ENCODE assay signal across 24 cellular contexts in genomic region chr7:38199154-38199553, GRCh38.
"Had no signal": no experiment of that assay in that cellular context is flagged by ENCODE, and none has a peak within 500 bp of the region (broad histone marks: within the 10 kb centered on the region; RNA-seq: fewer than 3 reads in every experiment).

No MANE protein-coding gene starts in this region.

- FAIRE-seq: urothelium cell line had no signal

- H3K4me3 ChIP-seq: heart left ventricle, left lung, lower lobe of right lung, right lobe of liver, skin epidermis, thoracic aorta had no signal

- H3K27me3 ChIP-seq: heart left ventricle, left lung, right lobe of liver had no signal

- H3K27ac ChIP-seq: heart left ventricle, left lung, lower lobe of right lung, right lobe of liver, thoracic aorta had no signal

- ATAC-seq: activated CD8-positive, alpha-beta T cell treated with anti-CD3 and anti-CD28 coated beads for 36 hours; activated naive CD8-positive, alpha-beta T cell treated with anti-CD3 and anti-CD28 coated beads, Interleukin-2, amount 50 U/mL, for 24 hours; activated T-cell treated with anti-CD3 and anti-CD28 coated beads, Interleukin-2, amount 50 U/mL, for 4 hours; activated T-helper 17 cell treated with anti-CD3 and anti-CD28 coated beads, Interleukin-2, amount 50 U/mL, for 72 hours; esophagus mucosa; heart left ventricle; natural killer cell treated with Interleukin-12 subunit alpha and Interleukin-12 subunit beta and Interleukin-15 and Interleukin-18, amount 100 ng/mL, for 72 hours; right lobe of liver had no signal

- DNase-seq: activated B cell treated with CpG ODN at 0.5 μM for 24 hours; activated CD4-positive, alpha-beta T cell treated with anti-CD3 and anti-CD28 coated beads, Interleukin-2, amount 50 U/mL, for 1 hour; activated CD8-positive, alpha-beta T cell treated with anti-CD3 and anti-CD28 coated beads for 36 hours; activated gamma-delta T cell treated with Interleukin-2 at 50 U/mL for 16 hours; activated naive CD8-positive, alpha-beta T cell treated with anti-CD3 and anti-CD28 coated beads, Interleukin-2, amount 50 U/mL, for 24 hours; activated T-cell treated with anti-CD3 and anti-CD28 coated beads, Interleukin-2, amount 50 U/mL, for 4 hours; anterior cingulate cortex; foreskin fibroblast; heart left ventricle; kidney glomerular epithelial cell; left lung; lower lobe of right lung; mesendoderm; right lobe of liver; stimulated activated CD4-positive, alpha-beta T cell treated with anti-CD3 and anti-CD28 coated beads, Interleukin-12 subunit alpha, Interleukin-12 subunit beta, amount 100 ng/mL, for 4 hours; stimulated activated CD4-positive, alpha-beta T cell treated with anti-CD3 and anti-CD28 coated beads, Interleukin-4, amount 100 ng/mL, for 1 hour; T-helper 1 cell; trophoblast cell had no signal

- H3K9me3 ChIP-seq: heart left ventricle, left lung, lower lobe of right lung, right lobe of liver, thoracic aorta had no signal

- H3K36me3 ChIP-seq: left lung, lower lobe of right lung, right lobe of liver, thoracic aorta had no signal
